40 cellular contexts compared by ENCODE assay signal in the genomic region with DNA sequence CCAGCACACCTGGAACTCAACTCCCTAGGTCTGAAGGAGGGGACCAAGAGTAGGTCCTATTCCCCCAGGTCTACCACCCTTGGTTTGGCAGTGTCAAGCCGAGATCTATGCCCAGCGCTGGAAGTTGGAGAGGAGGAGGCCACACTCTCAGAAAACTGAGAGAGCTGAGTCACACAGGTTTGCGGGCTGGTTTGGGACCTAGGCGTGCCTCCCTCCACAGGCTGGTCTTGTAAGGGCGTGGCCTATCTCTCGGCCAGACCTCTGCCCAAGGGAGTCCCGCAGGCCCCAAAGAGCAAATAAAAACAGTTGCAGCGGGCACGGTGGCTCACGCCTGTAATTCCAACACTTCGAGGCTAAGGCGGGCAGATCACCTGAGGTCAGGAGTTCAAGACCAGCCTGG. TPM values are rescaled to one million over a fixed set of nuclear protein-coding genes. Genes with fewer than 3 reads are reported as not detected.
"Had no signal": no experiment of that assay in that cellular context is flagged by ENCODE, and none has a peak within 500 bp of the region (broad histone marks: within the 10 kb centered on the region; RNA-seq: fewer than 3 reads in every experiment).

No MANE protein-coding gene starts in this region.

- H3K4me3 Mint-ChIP-seq: activated CD4-positive, alpha-beta memory T cell treated with anti-CD3 and anti-CD28 coated beads, Interleukin-2, amount 10 ng/mL, durations not matched to agents 7 days and 5 days; activated CD4-positive, alpha-beta T cell treated with anti-CD3 and anti-CD28 coated beads for 36 hours; activated CD4-positive, alpha-beta T cell treated with anti-CD3 and anti-CD28 coated beads, Interleukin-2, amount 10 ng/mL, durations not matched to agents 7 days and 5 days; activated CD8-positive, alpha-beta memory T cell treated with anti-CD3 and anti-CD28 coated beads, Interleukin-2, amount 10 ng/mL, durations not matched to agents 7 days and 5 days; activated CD8-positive, alpha-beta T cell treated with anti-CD3 and anti-CD28 coated beads, Interleukin-2, amount 10 ng/mL, durations not matched to agents 7 days and 5 days; activated naive CD4-positive, alpha-beta T cell treated with anti-CD3 and anti-CD28 coated beads, Interleukin-2, amount 10 ng/mL, durations not matched to agents 7 days and 5 days; activated naive CD4-positive, alpha-beta T cell treated with anti-CD3 and anti-CD28 coated beads, Interleukin-2, amount 50 U/mL, for 24 hours; activated naive CD8-positive, alpha-beta T cell; activated naive CD8-positive, alpha-beta T cell treated with anti-CD3 and anti-CD28 coated beads, Interleukin-2, amount 10 ng/mL, durations not matched to agents 7 days and 5 days; activated naive CD8-positive, alpha-beta T cell treated with anti-CD3 and anti-CD28 coated beads, Interleukin-2, amount 50 U/mL, for 24 hours; activated T-cell treated with anti-CD3 and anti-CD28 coated beads, Interleukin-2, amount 50 U/mL, for 24 hours; brain; central memory CD8-positive, alpha-beta T cell; T-helper 1 cell treated with Interleukin-12 subunit alpha and Interleukin-12 subunit beta and Interleukin-4 antibody, amounts not matched to agents 30 μg/mL and 1 μg/mL, for 36 hours; T-helper 2 cell treated with Interferon-gamma antibody and Interleukin-4, amounts not matched to agents 5 μg/mL and 100 μg/mL, for 36 hours; WTC11 had no signal

- H3K27me3 Mint-ChIP-seq: activated CD4-positive, alpha-beta memory T cell treated with anti-CD3 and anti-CD28 coated beads, Interleukin-2, amount 10 ng/mL, durations not matched to agents 7 days and 5 days; activated CD4-positive, alpha-beta T cell treated with anti-CD3 and anti-CD28 coated beads, Interleukin-2, amount 10 ng/mL, durations not matched to agents 7 days and 5 days; activated CD8-positive, alpha-beta memory T cell treated with anti-CD3 and anti-CD28 coated beads, Interleukin-2, amount 10 ng/mL, durations not matched to agents 7 days and 5 days; activated naive CD4-positive, alpha-beta T cell treated with anti-CD3 and anti-CD28 coated beads, Interleukin-2, amount 10 ng/mL, durations not matched to agents 7 days and 5 days; activated naive CD8-positive, alpha-beta T cell treated with anti-CD3 and anti-CD28 coated beads, Interleukin-2, amount 10 ng/mL, durations not matched to agents 7 days and 5 days; activated T-cell treated with anti-CD3 and anti-CD28 coated beads, Interleukin-2, amount 50 U/mL, for 24 hours; brain; central memory CD8-positive, alpha-beta T cell had no signal

- H3K9me3 Mint-ChIP-seq: activated CD4-positive, alpha-beta memory T cell treated with anti-CD3 and anti-CD28 coated beads, Interleukin-2, amount 10 ng/mL, durations not matched to agents 7 days and 5 days; activated CD4-positive, alpha-beta T cell treated with anti-CD3 and anti-CD28 coated beads, Interleukin-2, amount 10 ng/mL, durations not matched to agents 7 days and 5 days; activated naive CD4-positive, alpha-beta T cell treated with anti-CD3 and anti-CD28 coated beads, Interleukin-2, amount 10 ng/mL, durations not matched to agents 7 days and 5 days; activated naive CD4-positive, alpha-beta T cell treated with anti-CD3 and anti-CD28 coated beads, Interleukin-2, amount 50 U/mL, for 24 hours; activated naive CD8-positive, alpha-beta T cell treated with anti-CD3 and anti-CD28 coated beads, Interleukin-2, amount 10 ng/mL, durations not matched to agents 7 days and 5 days; activated naive CD8-positive, alpha-beta T cell treated with anti-CD3 and anti-CD28 coated beads, Interleukin-2, amount 50 U/mL, for 24 hours; activated T-cell treated with anti-CD3 and anti-CD28 coated beads, Interleukin-2, amount 50 U/mL, for 24 hours; activated T-helper 2 cell treated with anti-CD3 and anti-CD28 coated beads, Interferon-gamma antibody, Interleukin-2, Interleukin-4, amounts not matched to agents 10 μg/mL and 5 μg/mL and 100 μg/mL, durations not matched to agents 14 hours and 24 hours and 36 hours; central memory CD8-positive, alpha-beta T cell; T-helper 1 cell treated with Interleukin-12 subunit alpha and Interleukin-12 subunit beta and Interleukin-4 antibody, amounts not matched to agents 30 μg/mL and 1 μg/mL, for 36 hours; T-helper 2 cell treated with Interferon-gamma antibody and Interleukin-4, amounts not matched to agents 5 μg/mL and 100 μg/mL, for 36 hours had no signal

- H3K9me3 ChIP-seq: ascending aorta had no signal

- H3K4me3 ChIP-seq: ascending aorta, cardiac muscle cell had no signal

- ATAC-seq: activated CD4-positive, alpha-beta T cell treated with anti-CD3 and anti-CD28 coated beads for 36 hours; activated CD4-positive, CD25-positive, alpha-beta regulatory T cell treated with anti-CD3 and anti-CD28 coated beads, Interleukin-2, amount 50 U/mL, for 24 hours; activated CD8-positive, alpha-beta memory T cell treated with anti-CD3 and anti-CD28 coated beads, Interleukin-2, amount 10 ng/mL, durations not matched to agents 7 days and 5 days; activated CD8-positive, alpha-beta T cell treated with anti-CD3 and anti-CD28 coated beads, Interleukin-2, amount 10 ng/mL, durations not matched to agents 7 days and 5 days; activated naive CD8-positive, alpha-beta T cell treated with anti-CD3 and anti-CD28 coated beads, Interleukin-2, amount 50 U/mL, for 24 hours; WTC11 had no signal

- H3K36me3 Mint-ChIP-seq: activated CD8-positive, alpha-beta memory T cell treated with anti-CD3 and anti-CD28 coated beads, Interleukin-2, amount 10 ng/mL, durations not matched to agents 7 days and 5 days; activated naive CD4-positive, alpha-beta T cell treated with anti-CD3 and anti-CD28 coated beads, Interleukin-2, amount 10 ng/mL, durations not matched to agents 7 days and 5 days; activated naive CD4-positive, alpha-beta T cell treated with anti-CD3 and anti-CD28 coated beads, Interleukin-2, amount 50 U/mL, for 24 hours; activated naive CD8-positive, alpha-beta T cell; activated naive CD8-positive, alpha-beta T cell treated with anti-CD3 and anti-CD28 coated beads, Interleukin-2, amount 10 ng/mL, durations not matched to agents 7 days and 5 days; brain; WTC11 had no signal

- FAIRE-seq: bronchial epithelial cell, TTC549 had no signal

- H3K4me1 Mint-ChIP-seq: activated CD4-positive, alpha-beta memory T cell treated with anti-CD3 and anti-CD28 coated beads, Interleukin-2, amount 10 ng/mL, durations not matched to agents 7 days and 5 days; activated CD4-positive, alpha-beta T cell treated with anti-CD3 and anti-CD28 coated beads for 36 hours; activated CD4-positive, alpha-beta T cell treated with anti-CD3 and anti-CD28 coated beads, Interleukin-2, amount 10 ng/mL, durations not matched to agents 7 days and 5 days; activated CD8-positive, alpha-beta memory T cell treated with anti-CD3 and anti-CD28 coated beads, Interleukin-2, amount 10 ng/mL, durations not matched to agents 7 days and 5 days; activated naive CD4-positive, alpha-beta T cell treated with anti-CD3 and anti-CD28 coated beads, Interleukin-2, amount 10 ng/mL, durations not matched to agents 7 days and 5 days; activated naive CD4-positive, alpha-beta T cell treated with anti-CD3 and anti-CD28 coated beads, Interleukin-2, amount 50 U/mL, for 24 hours; activated naive CD8-positive, alpha-beta T cell treated with anti-CD3 and anti-CD28 coated beads, Interleukin-2, amount 10 ng/mL, durations not matched to agents 7 days and 5 days; activated naive CD8-positive, alpha-beta T cell treated with anti-CD3 and anti-CD28 coated beads, Interleukin-2, amount 50 U/mL, for 24 hours; brain; central memory CD8-positive, alpha-beta T cell had no signal

- H3K27ac Mint-ChIP-seq: activated CD4-positive, alpha-beta memory T cell treated with anti-CD3 and anti-CD28 coated beads, Interleukin-2, amount 10 ng/mL, durations not matched to agents 7 days and 5 days; activated CD4-positive, alpha-beta T cell treated with anti-CD3 and anti-CD28 coated beads for 36 hours; activated CD4-positive, alpha-beta T cell treated with anti-CD3 and anti-CD28 coated beads, Interleukin-2, amount 10 ng/mL, durations not matched to agents 7 days and 5 days; activated CD8-positive, alpha-beta memory T cell treated with anti-CD3 and anti-CD28 coated beads, Interleukin-2, amount 10 ng/mL, durations not matched to agents 7 days and 5 days; activated CD8-positive, alpha-beta T cell treated with anti-CD3 and anti-CD28 coated beads, Interleukin-2, amount 10 ng/mL, durations not matched to agents 7 days and 5 days; activated naive CD4-positive, alpha-beta T cell treated with anti-CD3 and anti-CD28 coated beads, Interleukin-2, amount 10 ng/mL, durations not matched to agents 7 days and 5 days; activated naive CD4-positive, alpha-beta T cell treated with anti-CD3 and anti-CD28 coated beads, Interleukin-2, amount 50 U/mL, for 24 hours; activated naive CD8-positive, alpha-beta T cell; activated naive CD8-positive, alpha-beta T cell treated with anti-CD3 and anti-CD28 coated beads, Interleukin-2, amount 10 ng/mL, durations not matched to agents 7 days and 5 days; activated naive CD8-positive, alpha-beta T cell treated with anti-CD3 and anti-CD28 coated beads, Interleukin-2, amount 50 U/mL, for 24 hours; activated T-cell treated with anti-CD3 and anti-CD28 coated beads, Interleukin-2, amount 50 U/mL, for 24 hours; activated T-helper 2 cell treated with anti-CD3 and anti-CD28 coated beads, Interferon-gamma antibody, Interleukin-2, Interleukin-4, amounts not matched to agents 10 μg/mL and 5 μg/mL and 100 μg/mL, durations not matched to agents 14 hours and 24 hours and 36 hours; brain; T-helper 1 cell treated with Interleukin-12 subunit alpha and Interleukin-12 subunit beta and Interleukin-4 antibody, amounts not matched to agents 30 μg/mL and 1 μg/mL, for 36 hours; T-helper 2 cell treated with Interferon-gamma antibody and Interleukin-4, amounts not matched to agents 5 μg/mL and 100 μg/mL, for 36 hours; WTC11 had no signal

- H3K27me3 ChIP-seq: ascending aorta, cardiac muscle cell had no signal

- H3K36me3 ChIP-seq: ascending aorta, cardiac muscle cell, WERI-Rb-1 had no signal

- DNase-seq: activated CD4-positive, alpha-beta memory T cell treated with anti-CD3 and anti-CD28 coated beads, Interleukin-2, amount 10 ng/mL, durations not matched to agents 7 days and 5 days; activated CD4-positive, alpha-beta T cell treated with anti-CD3 and anti-CD28 coated beads for 1 hour; activated CD4-positive, alpha-beta T cell treated with anti-CD3 and anti-CD28 coated beads for 36 hours; activated CD4-positive, alpha-beta T cell treated with anti-CD3 and anti-CD28 coated beads for 48 hours; activated CD4-positive, alpha-beta T cell treated with anti-CD3 and anti-CD28 coated beads, Interleukin-2, amount 10 ng/mL, durations not matched to agents 7 days and 5 days; activated CD4-positive, alpha-beta T cell treated with anti-CD3 and anti-CD28 coated beads, Interleukin-2, amount 50 U/mL, for 48 hours; activated CD4-positive, CD25-positive, alpha-beta regulatory T cell; activated CD8-positive, alpha-beta memory T cell treated with anti-CD3 and anti-CD28 coated beads for 24 hours; activated CD8-positive, alpha-beta memory T cell treated with anti-CD3 and anti-CD28 coated beads, Interleukin-2, amount 10 ng/mL, durations not matched to agents 7 days and 5 days; activated CD8-positive, alpha-beta memory T cell treated with anti-CD3 and anti-CD28 coated beads, Interleukin-2, amount 50 U/mL, for 48 hours; activated CD8-positive, alpha-beta T cell treated with anti-CD3 and anti-CD28 coated beads, Interleukin-2, amount 10 ng/mL, durations not matched to agents 7 days and 5 days; activated effector memory CD4-positive, alpha-beta T cell treated with Interleukin-2 at 50 U/mL for 16 hours; activated gamma-delta T cell; activated naive CD4-positive, alpha-beta T cell treated with anti-CD3 and anti-CD28 coated beads, Interleukin-2, amount 10 ng/mL, durations not matched to agents 7 days and 5 days; activated naive CD4-positive, alpha-beta T cell treated with Interleukin-2 at 50 U/mL for 16 hours; activated naive CD8-positive, alpha-beta T cell treated with anti-CD3 and anti-CD28 coated beads, Interleukin-2, amount 10 ng/mL, durations not matched to agents 7 days and 5 days; activated naive CD8-positive, alpha-beta T cell treated with anti-CD3 and anti-CD28 coated beads, Interleukin-2, amount 50 U/mL, for 24 hours; activated T-cell treated with anti-CD3 and anti-CD28 coated beads, Interleukin-2, amount 50 U/mL, for 24 hours; activated T-cell treated with anti-CD3 and anti-CD28 coated beads, Interleukin-2, amount 50 U/mL, for 48 hours; amygdala; anterior cingulate cortex; caudate nucleus; cerebellar nuclear complex; T-helper 1 cell; T-helper 2 cell; T-helper 9 cell; WERI-Rb-1 had no signal

- H3K4me1 ChIP-seq: ascending aorta had no signal

- H3K27ac ChIP-seq: ascending aorta, cardiac muscle cell, WERI-Rb-1 had no signal

RNA-seq across cellular contexts. Expression of gene INTU, which starts 52.9 kb away (rescaled TPM):
- total RNA-seq: activated CD4-positive, alpha-beta memory T cell treated with anti-CD3 and anti-CD28 coated beads, Interleukin-2, amount 10 ng/mL, durations not matched to agents 7 days and 5 days; activated T-helper 2 cell treated with anti-CD3 and anti-CD28 coated beads, Interferon-gamma antibody, Interleukin-2, Interleukin-4, amounts not matched to agents 10 μg/mL and 5 μg/mL and 100 μg/mL, durations not matched to agents 14 hours and 24 hours and 36 hours had no signal
